ENCODE assay signal across 8 cellular contexts in the genomic region with DNA sequence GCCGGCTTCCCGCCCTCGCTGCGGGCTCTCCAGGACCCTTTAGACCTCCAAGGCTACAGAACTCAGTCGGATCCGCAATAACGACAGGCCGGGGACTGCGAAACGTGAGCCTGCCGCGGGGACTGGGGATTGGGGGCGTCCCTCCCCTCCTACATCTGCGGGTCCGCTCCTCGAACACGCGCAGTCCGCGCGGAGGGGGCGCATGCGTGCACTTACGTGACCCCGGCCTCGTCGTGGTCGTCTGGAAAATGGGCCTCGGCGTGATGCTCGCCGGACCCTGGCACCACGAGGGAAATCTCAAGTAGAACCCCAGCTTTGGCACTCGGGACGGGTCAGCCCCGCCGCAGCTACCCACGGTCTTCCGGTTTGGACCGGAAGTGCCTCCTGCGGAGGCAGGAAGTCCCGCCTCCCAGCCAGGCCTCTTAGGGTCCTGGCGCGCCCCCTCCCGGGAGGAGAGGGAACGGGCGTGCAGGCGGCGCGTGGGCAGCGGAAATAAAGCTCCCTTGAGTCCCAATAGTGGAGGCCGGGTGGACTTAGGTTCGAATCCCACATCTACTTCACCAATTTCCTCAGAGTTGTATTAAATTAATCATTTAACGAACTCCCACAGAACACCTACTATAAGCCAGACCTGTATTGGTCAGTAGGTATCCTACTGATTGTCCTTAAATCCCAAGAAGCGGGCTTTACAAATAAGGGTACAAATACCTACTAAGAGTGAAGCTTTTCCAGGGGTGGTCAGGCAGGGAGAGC. TPM values are rescaled to one million over a fixed set of nuclear protein-coding genes. Genes with fewer than 3 reads are reported as not detected.
DNase-seq lines count a peak whose midpoint lies in the region; ATAC-seq and TF ChIP-seq lines count a peak whose summit lies in the region.

TSS of gene TAF1C (minus strand) at position 373 of the 753 bp plus-strand sequence. CDS start 2,069 bp downstream, outside the sequence.

- peak; percentile 94 to 97 for TF ChIP-seq CTCF in left lung (IDR thresholded peaks at IDR 0.05)

- H3K36me3 Mint-ChIP-seq in dendritic cell treated with granulocyte-macrophage colony-stimulating factor and Interleukin-4, amounts not matched to agents 40 ng/mL and 50 ng/mL, for 4 days (ENCODE audit: low read depth) = peaks cover 42% of the 10 kb centered on the region

- peak within 1 kb of the TSS; percentile 88 for H3K27ac Mint-ChIP-seq in dendritic cell treated with granulocyte-macrophage colony-stimulating factor and Interleukin-4, amounts not matched to agents 40 ng/mL and 50 ng/mL, for 4 days

- peak within 1 kb of the TSS; percentile 92 to 94 for H3K4me3 ChIP-seq in left lung

- H3K27me3 ChIP-seq in left lung = no peaks in the 10 kb centered on the region

- H3K4me1 Mint-ChIP-seq in dendritic cell treated with granulocyte-macrophage colony-stimulating factor and Interleukin-4, amounts not matched to agents 40 ng/mL and 50 ng/mL, for 4 days (ENCODE audit: low read depth) = peaks cover 25% of the 10 kb centered on the region

- H3K27ac ChIP-seq in left lung = peak within 1 kb of the TSS; percentile 69 to 78

- H3K4me1 ChIP-seq in left lung = peaks cover 6 to 30% of the 10 kb centered on the region in 2 donors

- peak; percentile 44 to 92 (median 76) for DNase-seq in C1 segment of cervical spinal cord (lab: John Stamatoyannopoulos, UW)
- DNase-seq in NCI-H748 (lab: John Stamatoyannopoulos, UW; ENCODE audit: unreplicated experiment) = peak; percentile 90
- DNase-seq in activated CD4-positive, alpha-beta T cell treated with anti-CD3 and anti-CD28 coated beads, Interleukin-2, amount 50 U/mL, for 1 hour = peak; percentile 88
- peak; percentile 91 to 98 for DNase-seq in left lung
- DNase-seq in stimulated activated CD4-positive, alpha-beta T cell treated with anti-CD3 and anti-CD28 coated beads, Interleukin-2, amount 100 ng/mL, for 48 hours = peak; percentile 90 to 95

- H3K36me3 ChIP-seq in left lung = peaks cover 0 to 21% of the 10 kb centered on the region in 2 donors

- no peaks in the 10 kb centered on the region for H3K9me3 ChIP-seq in left lung

- peak within 1 kb of the TSS; percentile 95 for H3K4me3 Mint-ChIP-seq in dendritic cell treated with granulocyte-macrophage colony-stimulating factor and Interleukin-4, amounts not matched to agents 40 ng/mL and 50 ng/mL, for 4 days

- intact Hi-C loops in dendritic cell treated with granulocyte-macrophage colony-stimulating factor and Interleukin-4, amounts not matched to agents 40 ng/mL and 50 ng/mL, for 4 days (cut with micrococcal nuclease) = loop anchor here (2.0 kb wide), 3 partner anchors 42 to 218 kb away; partner anchors contain the start of genes DNAAF1, HSDL1, MBTPS1 and NECAB2
- intact Hi-C loops in left lung (cut with DNase I) = loop anchor here in 1 of 2 donors (10.0 kb wide), 2 partner anchors 92 to 222 kb away; partner anchors contain the start of gene NECAB2

- no peaks in the 10 kb centered on the region for H3K9me3 Mint-ChIP-seq in dendritic cell treated with granulocyte-macrophage colony-stimulating factor and Interleukin-4, amounts not matched to agents 40 ng/mL and 50 ng/mL, for 4 days

- no peaks in the 10 kb centered on the region for H3K27me3 Mint-ChIP-seq in dendritic cell treated with granulocyte-macrophage colony-stimulating factor and Interleukin-4, amounts not matched to agents 40 ng/mL and 50 ng/mL, for 4 days

- ATAC-seq in GM19324 (IDR thresholded peaks at IDR 0.05; ENCODE audit: low FRiP score, unreplicated experiment) (peak; percentile 79), HG03469 (IDR thresholded peaks at IDR 0.05; ENCODE audit: unreplicated experiment) (peak; percentile 68), left lung (peak; percentile 99)

RNA-seq across cellular contexts. Expression of gene TAF1C, which starts in this region (rescaled TPM):
- 10 to 100 TPM; 49.2 to 50.0 TPM for total RNA-seq in left lung

Comparison
In these comparisons a context has a peak if more than half of its experiments do, and no peak if none do; other contexts are left out.
1. Peak in every context shown above with its lines: DNase-seq, ATAC-seq, H3K4me3 ChIP-seq and H3K27ac ChIP-seq.